In the genomic region with DNA sequence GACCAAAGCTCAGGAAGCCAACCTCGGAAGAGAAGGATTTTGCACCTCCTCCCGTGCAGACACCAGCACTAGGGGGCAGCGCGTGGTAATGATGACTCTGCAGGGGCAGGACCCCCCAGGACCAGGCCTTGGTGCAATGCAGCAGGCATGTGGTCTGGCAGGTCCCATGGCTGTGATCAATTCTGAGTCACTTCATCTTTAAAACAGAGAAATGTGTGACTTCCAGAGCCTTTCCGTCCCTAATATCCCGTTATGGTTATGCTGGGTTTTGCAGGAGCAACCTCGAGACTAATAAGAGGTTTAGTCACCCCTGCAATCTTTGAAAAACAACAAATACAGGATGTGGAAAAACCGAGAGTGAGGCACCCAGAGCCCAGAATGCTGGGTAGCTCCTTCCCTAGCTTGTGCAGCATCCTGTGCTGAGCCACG, we compare ENCODE assay signal across 13 cellular contexts. TPM values are rescaled to one million over a fixed set of nuclear protein-coding genes. Genes with fewer than 3 reads are reported as not detected.
A peak's percentile ranks its signal among the peaks of the same experiment; 100 is the strongest.
DNase-seq lines count a peak whose midpoint lies in the region; ATAC-seq and TF ChIP-seq lines count a peak whose summit lies in the region.
"Had no signal": no experiment of that assay in that cellular context is flagged by ENCODE, and none has a peak within 500 bp of the region (broad histone marks: within the 10 kb centered on the region; RNA-seq: fewer than 3 reads in every experiment).

No MANE protein-coding gene starts in this region.

- H3K79me2 ChIP-seq in Loucy (ENCODE audit: insufficient read depth, low read length), result no peaks in the 10 kb centered on the region
- no peaks in the 10 kb centered on the region for H3K79me2 ChIP-seq in osteoblast (ENCODE audit: insufficient read depth, low read length)

- H3K27ac ChIP-seq in endodermal cell (ENCODE audit: low read depth, low read length) (no peak overlapping the region), osteoblast (ENCODE audit: low read depth, low read length) (peak overlapping the region; percentile 92)
- H3K27ac ChIP-seq: gastrocnemius medialis, right lobe of liver had no signal

- H3K27me3 ChIP-seq in Loucy (ENCODE audit: insufficient read depth, low read length, poor library complexity, severe bottlenecking) (no peaks in the 10 kb centered on the region), endodermal cell (ENCODE audit: control insufficient read depth, insufficient read depth, low read length, poor library complexity, severe bottlenecking) (no peaks in the 10 kb centered on the region), osteoblast (ENCODE audit: insufficient read depth, low read length) (no peaks in the 10 kb centered on the region)
- H3K27me3 ChIP-seq: right lobe of liver had no signal

- H3K4me3 ChIP-seq in Loucy (ENCODE audit: low read length, poor library complexity, severe bottlenecking) (no peak overlapping the region), endodermal cell (ENCODE audit: low read length) (no peak overlapping the region), osteoblast (ENCODE audit: insufficient read depth, low read length) (no peak overlapping the region)
- H3K4me3 ChIP-seq: gastrocnemius medialis, right lobe of liver had no signal

- H3K4me2 ChIP-seq in Loucy (ENCODE audit: low read depth, low read length, poor library complexity, severe bottlenecking) (no peak overlapping the region), osteoblast (ENCODE audit: insufficient read depth, low read length) (peak overlapping the region; percentile 40)

- H3K9me3 Mint-ChIP-seq in endodermal cell, result no peaks in the 10 kb centered on the region

- H3K9ac ChIP-seq in Loucy (ENCODE audit: low read depth, low read length, poor library complexity, severe bottlenecking) (no peak overlapping the region), endodermal cell (ENCODE audit: extremely low read depth, low read length, poor library complexity, severe bottlenecking) (no peak overlapping the region)

- peaks cover 8% of the 10 kb centered on the region; the same call in 1 of the 2 replicates for H3K36me3 ChIP-seq in Loucy (ENCODE audit: insufficient read depth, low read length)
- peaks cover 25% of the 10 kb centered on the region for H3K36me3 ChIP-seq in endodermal cell (ENCODE audit: control insufficient read depth, insufficient read depth, low read length)
- peaks cover 6% of the 10 kb centered on the region for H3K36me3 ChIP-seq in osteoblast (ENCODE audit: insufficient read depth, low read length)
- H3K36me3 ChIP-seq: right lobe of liver had no signal

- H3K9me2 ChIP-seq in Loucy (replicated peaks; ENCODE audit: low read depth, low read length), result no peaks in the 10 kb centered on the region

- no peak overlapping the region for H3K27ac Mint-ChIP-seq in endodermal cell
- H3K27ac Mint-ChIP-seq: memory B cell had no signal

- no peaks in the 10 kb centered on the region for H3F3A ChIP-seq in Loucy (ENCODE audit: low read depth)

- H3K4me3 Mint-ChIP-seq in endodermal cell, result no peak overlapping the region
- H3K4me3 Mint-ChIP-seq: memory B cell had no signal

- H2AFZ ChIP-seq in Loucy (ENCODE audit: low read length) (no peak overlapping the region), osteoblast (ENCODE audit: low read length) (no peak overlapping the region)

- peaks cover 18% of the 10 kb centered on the region for H3K36me3 Mint-ChIP-seq in endodermal cell (ENCODE audit: low read depth)

- H3K9me3 ChIP-seq in Loucy (ENCODE audit: insufficient read depth, low read depth, low read length) (no peaks in the 10 kb centered on the region), endodermal cell (ENCODE audit: control insufficient read depth, low read length) (no peaks in the 10 kb centered on the region), osteoblast (ENCODE audit: low read depth, low read length) (no peaks in the 10 kb centered on the region)
- H3K9me3 ChIP-seq: gastrocnemius medialis, right lobe of liver had no signal

- no peaks in the 10 kb centered on the region for H3K27me3 Mint-ChIP-seq in endodermal cell (ENCODE audit: insufficient read depth)

- H4K20me1 ChIP-seq in Loucy (ENCODE audit: insufficient read depth, low read length, poor library complexity, severe bottlenecking) (no peaks in the 10 kb centered on the region), osteoblast (ENCODE audit: insufficient read depth, low read length) (no peaks in the 10 kb centered on the region)

- H3K4me1 Mint-ChIP-seq in endodermal cell, result peaks cover 11% of the 10 kb centered on the region
- H3K4me1 Mint-ChIP-seq: memory B cell had no signal

- WGBS in endodermal cell (ENCODE audit: insufficient coverage in 1 of 2, insufficient read length in 1 of 2), 2 experiments, result 86 to 88% methylated on average over 8 to 9 of the region's 9 CpGs

- H3K4me1 ChIP-seq in Loucy (ENCODE audit: insufficient read depth, low read length, poor library complexity, severe bottlenecking) (no peaks in the 10 kb centered on the region), endodermal cell (ENCODE audit: control insufficient read depth, insufficient read depth, low read length) (no peaks in the 10 kb centered on the region), osteoblast (ENCODE audit: insufficient read depth, low read length) (peaks cover 26% of the 10 kb centered on the region)
- H3K4me1 ChIP-seq: right lobe of liver had no signal

- TF ChIP-seq CTCF in Loucy (conservative IDR thresholded peaks at IDR 0.05; ENCODE audit: low read length) (peak; percentile 43), endodermal cell (conservative IDR thresholded peaks at IDR 0.05) (peak; percentile 75), osteoblast (IDR thresholded peaks at IDR 0.05; ENCODE audit: extremely low read depth, low read depth, low read length) (peak; percentile 56)

- peak; percentile 97 for DNase-seq in EL
- DNase-seq in endodermal cell, result peak; percentile 76
- DNase-seq in osteoblast (ENCODE audit: insufficient read length, low spot score, missing footprints), result peak; percentile 92
- no peak for DNase-seq in left lobe of liver (ENCODE audit: low spot score)
- DNase-seq: DMS79, gastrocnemius medialis, right lobe of liver had no signal

- no peak for ATAC-seq in HG03378 (IDR thresholded peaks at IDR 0.05; ENCODE audit: unreplicated experiment)
- no peak for ATAC-seq in HG03108 (IDR thresholded peaks at IDR 0.05; ENCODE audit: unreplicated experiment)
- ATAC-seq in HG03442 (IDR thresholded peaks at IDR 0.05; ENCODE audit: unreplicated experiment), result no peak
- ATAC-seq in left lobe of liver, result no peak
- ATAC-seq: gastrocnemius medialis had no signal

RNA-seq across cellular contexts. Expression of gene GJD4, which starts 30.2 kb away (rescaled TPM):
- total RNA-seq in endodermal cell, result under 1 TPM; 0.22 to 0.29 TPM
- polyA plus RNA-seq in endodermal cell (2013, experiment 1 of 2), result 0.36 TPM
- polyA plus RNA-seq in endodermal cell (2013, experiment 2 of 2), result not detected
- total RNA-seq in osteoblast, result under 0.01 TPM in 1 of 2 replicates, not detected in the other
- not detected for total RNA-seq in left lobe of liver
- total RNA-seq: gastrocnemius medialis, NCI-H460, right lobe of liver had no signal
